In the genomic region with DNA sequence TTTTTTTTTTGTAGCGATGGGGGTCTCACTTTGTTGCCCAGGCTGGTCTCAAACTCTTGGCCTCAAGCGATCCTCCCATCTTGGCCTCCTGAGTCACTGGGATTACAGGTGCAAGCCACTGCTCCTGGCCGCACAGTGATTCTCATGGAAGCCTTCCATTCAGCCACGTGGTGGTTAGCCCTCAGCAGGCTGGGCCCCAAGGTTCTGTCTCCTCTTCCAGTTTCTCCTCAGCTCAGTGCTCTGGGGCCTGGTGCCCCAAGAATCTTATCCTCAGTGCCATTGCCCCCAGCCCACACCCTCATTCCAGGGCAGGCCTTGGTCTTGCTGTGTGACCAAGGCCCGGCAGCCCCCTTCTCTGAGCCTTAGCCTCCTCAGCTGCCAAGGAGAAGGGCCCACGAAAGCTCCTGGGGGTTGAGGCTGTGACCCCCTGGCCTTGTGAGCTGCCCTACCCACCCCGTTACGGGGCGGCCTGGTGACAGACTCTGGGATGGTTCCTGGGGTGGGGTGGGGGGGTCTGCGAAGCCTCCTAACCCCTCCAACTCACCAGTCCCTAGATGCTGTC, we compare ENCODE assay signal across 20 cellular contexts. TPM values are rescaled to one million over a fixed set of nuclear protein-coding genes. Genes with fewer than 3 reads are reported as not detected.
DNase-seq lines count a peak whose midpoint lies in the region; FAIRE-seq and TF ChIP-seq lines count a peak whose summit lies in the region.
"Had no signal": no experiment of that assay in that cellular context is flagged by ENCODE, and none has a peak within 500 bp of the region (broad histone marks: within the 10 kb centered on the region; RNA-seq: fewer than 3 reads in every experiment).

No MANE protein-coding gene starts in this region.

- 0 out of 2 replicates have a peak overlapping the region, but pooled peaks have one; percentile 60 for H2BK5ac ChIP-seq in H1 (ENCODE audit: low read depth, low read length)

- H3K79me2 ChIP-seq in Karpas-422 (ENCODE audit: low read length) (peaks cover 59% of the 10 kb centered on the region), H1 (ENCODE audit: control insufficient read depth in 1 of 2, insufficient read depth in 2 of 2, low read length in 2 of 2) (peaks cover 0 to 33% of the 10 kb centered on the region in 2 experiments; a peak in 2 of 4 replicates)

- H3K4me2 ChIP-seq in Karpas-422 (ENCODE audit: low read depth, low read length, poor library complexity, severe bottlenecking) (peak overlapping the region; percentile 57), H1 (ENCODE audit: insufficient read depth in 1 of 2, low read depth in 2 of 2, low read length in 2 of 2) (no peak overlapping the region)

- H2BK20ac ChIP-seq in H1 (ENCODE audit: low read length): no peak overlapping the region

- no peak overlapping the region for H3K23ac ChIP-seq in H1 (ENCODE audit: insufficient read length)

- H3K14ac ChIP-seq in H1 (ENCODE audit: insufficient read length): no peak overlapping the region

- in situ Hi-C loops in GM13976 (cut with MboI; ENCODE audit: low sequenced_read_pairs, unreplicated experiment): no loop called here

- H2AFZ ChIP-seq in Karpas-422 (ENCODE audit: low read length) (no peak overlapping the region), H1 (ENCODE audit: low read length) (no peak overlapping the region)

- TF ChIP-seq POLR2A in H1 (IDR thresholded peaks at IDR 0.05; ENCODE audit: control extremely low read depth in 1 of 2, low read depth in 2 of 2, low read length in 2 of 2) (no peak), sigmoid colon (IDR thresholded peaks at IDR 0.05) (no peak)

- peak; percentile 22 for DNase-seq in activated CD4-positive, CD25-positive, alpha-beta regulatory T cell treated with anti-CD3 and anti-CD28 coated beads, Interleukin-2, amount 50 U/mL, for 72 hours
- no peak for DNase-seq in activated CD4-positive, CD25-positive, alpha-beta regulatory T cell (lab: John Stamatoyannopoulos, UW)
- DNase-seq in Karpas-422 (no peak), H1 (ENCODE audit: low read depth in 1 of 2, low spot score in 2 of 2) (no peak), sigmoid colon (peak; percentile 54), NCI-H774 (lab: John Stamatoyannopoulos, UW) (no peak), GM13976 (ENCODE audit: low spot score) (no peak)
- DNase-seq in activated naive CD4-positive, alpha-beta T cell treated with anti-CD3 and anti-CD28 coated beads, Interleukin-2, amount 50 U/mL, for 16 hours: no peak
- DNase-seq: GDM1; MV-4-11; NCI-H1417 treated with DMSO at 0.1 percent for 48 hours; NCI-H1930; NCI-H69; NK-92 treated with Interleukin-12 subunit alpha and Interleukin-12 subunit beta, amount 100 ng/mL, for 24 hours had no signal

- 89% methylated on average over 9 of the region's 10 CpGs; no CpG with 5 or more reads in 1 of the 2 experiments for WGBS in H1 (ENCODE audit: extremely low coverage in 1 of 2, insufficient coverage in 1 of 2, insufficient read length in 1 of 2, insufficient replicate concordance in 2 of 2, low coverage in 1 of 2, low lambda C conversion rate in 2 of 2, missing lambda C conversion rate in 1 of 2), 2 experiments
- 89 to 91% methylated on average over 10 of the region's 10 CpGs for WGBS in sigmoid colon, 2 donors

- H2BK15ac ChIP-seq in H1 (ENCODE audit: low read length): no peak overlapping the region

- intact Hi-C loops in sigmoid colon (cut with DNase I): no loop called here

- CTCF ChIA-PET in H1 (lab: Charles Lee; ENCODE audit: partially characterized antibody): interaction anchor here (0.6 to 2.5 kb wide), 4 partner anchors 9 to 1902 kb away, joined by 3 to 8 read pairs (median 4); no protein-coding TSS in a partner anchor

- no peak overlapping the region; the same call in 1 of the 2 replicates for H3K18ac ChIP-seq in H1 (ENCODE audit: extremely low read depth, low read length)

- no peak overlapping the region for H4K91ac ChIP-seq in H1 (replicated peaks; ENCODE audit: insufficient read length, low read length)

- peak overlapping the region; percentile 36; the same call in 1 of the 2 replicates for H4K8ac ChIP-seq in H1 (ENCODE audit: extremely low read depth, insufficient read depth, low read length)

- no peak overlapping the region for H2BK120ac ChIP-seq in H1 (replicated peaks; ENCODE audit: low read depth, low read length)

- no peaks in the 10 kb centered on the region for H3K23me2 ChIP-seq in H1 (ENCODE audit: low read depth, low read length)

- H3K4me1 ChIP-seq in Karpas-422 (ENCODE audit: low read length): peaks cover 94% of the 10 kb centered on the region
- peaks cover 0 to 6% (median 0%) of the 10 kb centered on the region in 4 experiments; a peak in 2 of 7 replicates for H3K4me1 ChIP-seq in H1 (replicated peaks in 1 of 4; ENCODE audit: control insufficient read depth in 3 of 4, insufficient read depth in 4 of 4, low read length in 3 of 4)
- peaks cover 0 to 49% (median 38%) of the 10 kb centered on the region in 4 donors for H3K4me1 ChIP-seq in sigmoid colon

- no peak overlapping the region for H2BK12ac ChIP-seq in H1 (ENCODE audit: low read depth, low read length)

- TF ChIP-seq CTCF in H1 (IDR thresholded peaks at IDR 0.05; ENCODE audit: control extremely low read depth in 1 of 3, insufficient read depth in 1 of 3, low read depth in 1 of 3, low read length in 3 of 3): no peak
- TF ChIP-seq CTCF in sigmoid colon (IDR thresholded peaks at IDR 0.05): no peak
- TF ChIP-seq CTCF in GM13976 (IDR thresholded peaks at IDR 0.05; ENCODE audit: borderline replicate concordance, control extremely low read depth, extremely low read depth, insufficient read depth, missing control alignments): no peak

- H3K9me3 ChIP-seq in Karpas-422 (ENCODE audit: low read length): no peaks in the 10 kb centered on the region
- no peaks in the 10 kb centered on the region for H3K9me3 ChIP-seq in H1 (ENCODE audit: insufficient read depth in 2 of 2, low read depth in 1 of 2, low read length in 1 of 2)
- no peaks in the 10 kb centered on the region for H3K9me3 ChIP-seq in sigmoid colon

- no peak overlapping the region for H3K4ac ChIP-seq in H1 (replicated peaks; ENCODE audit: insufficient read length, low read depth, low read length)

- TF ChIP-seq EP300 in H1 (IDR thresholded peaks at IDR 0.05; ENCODE audit: borderline replicate concordance in 1 of 2, low read depth in 2 of 2, low read length in 2 of 2): no peak
- TF ChIP-seq EP300 in sigmoid colon (IDR thresholded peaks at IDR 0.05): no peak

- H3K36me3 ChIP-seq in Karpas-422 (ENCODE audit: insufficient read depth, low read length): peaks cover 14% of the 10 kb centered on the region
- peaks cover 0 to 15% (median 5%) of the 10 kb centered on the region in 4 experiments; a peak in 5 of 8 replicates for H3K36me3 ChIP-seq in H1 (ENCODE audit: control insufficient read depth in 2 of 4, insufficient read depth in 4 of 4, low read length in 3 of 4)
- H3K36me3 ChIP-seq in sigmoid colon: peaks cover 0 to 27% (median 9%) of the 10 kb centered on the region in 4 donors

- FAIRE-seq in H1 (lab: Jason Lieb, UNC): no peak
- FAIRE-seq: GM12878, GM18507, H54, HTR-8/SVneo had no signal

- POLR2A ChIA-PET in H1 (lab: Charles Lee; ENCODE audit: partially characterized antibody): interaction anchor here (0.9 to 2.2 kb wide), 3 partner anchors 13 to 30 kb away, joined by 3 to 6 read pairs (median 5); no protein-coding TSS in a partner anchor

- no peak for TF ChIP-seq RAD21 in H1 (IDR thresholded peaks at IDR 0.05 in 1 of 2, conservative IDR thresholded peaks at IDR 0.05 in 1 of 2; ENCODE audit: low read depth in 2 of 2, low read length in 2 of 2)

- H3K9ac ChIP-seq in Karpas-422 (ENCODE audit: low read length) (0 out of 2 replicates have a peak overlapping the region, but pooled peaks have one; percentile 22), H1 (replicated peaks in 1 of 4; ENCODE audit: extremely low read depth in 1 of 4, low read depth in 3 of 4, low read length in 3 of 4) (no peak overlapping the region)

- H3K27ac ChIP-seq in Karpas-422 (ENCODE audit: low read length): peak overlapping the region; percentile 92
- no peak overlapping the region for H3K27ac ChIP-seq in H1 (ENCODE audit: low read depth, low read length)
- peak overlapping the region in 2 of 4 donors; percentile 10 to 43 for H3K27ac ChIP-seq in sigmoid colon
- H3K27ac ChIP-seq: 22Rv1, HL-60 had no signal

- H2AK5ac ChIP-seq in H1 (ENCODE audit: low read depth, low read length): no peak overlapping the region

- peaks cover 16% of the 10 kb centered on the region; the same call in 1 of the 2 replicates for H4K20me1 ChIP-seq in Karpas-422 (ENCODE audit: insufficient read depth, low read depth, low read length)
- H4K20me1 ChIP-seq in H1 (replicated peaks in 1 of 2; ENCODE audit: control insufficient read depth in 1 of 2, insufficient read depth in 2 of 2, low read length in 2 of 2): peaks cover 0 to 10% of the 10 kb centered on the region in 2 experiments

- H3K56ac ChIP-seq in H1 (replicated peaks; ENCODE audit: insufficient read length, low read depth, low read length): no peak overlapping the region

- H3K4me3 ChIP-seq in Karpas-422 (ENCODE audit: low read length): no peak overlapping the region; the same call in 1 of the 2 replicates
- H3K4me3 ChIP-seq in H1 (ENCODE audit: extremely low read depth in 1 of 4, insufficient read depth in 2 of 4, low read depth in 3 of 4, low read length in 4 of 4): no peak overlapping the region
- H3K4me3 ChIP-seq in sigmoid colon: no peak overlapping the region
- H3K4me3 ChIP-seq: GM12878 had no signal

- no peak overlapping the region for H4K5ac ChIP-seq in H1 (ENCODE audit: insufficient read length, low read depth, low read length)

- no peaks in the 10 kb centered on the region for H3K9me2 ChIP-seq in Karpas-422 (replicated peaks; ENCODE audit: insufficient read depth, low read length)

- H3K27me3 ChIP-seq in Karpas-422 (ENCODE audit: low read length): no peaks in the 10 kb centered on the region
- no peaks in the 10 kb centered on the region for H3K27me3 ChIP-seq in H1 (replicated peaks in 1 of 4; ENCODE audit: control insufficient read depth in 3 of 4, extremely low read depth in 1 of 4, insufficient read depth in 3 of 4, low read length in 3 of 4)
- no peaks in the 10 kb centered on the region for H3K27me3 ChIP-seq in sigmoid colon

- H3K79me1 ChIP-seq in H1 (ENCODE audit: low read depth, low read length): peaks cover 22% of the 10 kb centered on the region

TF ChIP-seq in H1, 55 proteins besides CTCF, POLR2A, EP300 and RAD21 (continues in another document):
- no peak for TF ChIP-seq CHD2 (IDR thresholded peaks at IDR 0.05; ENCODE audit: low read length)

RNA-seq across cellular contexts. Expression of a gene that starts 16.4 kb away (rescaled TPM):
- total RNA-seq in Karpas-422 (2014; rRNA removed; shearing (Covaris generic); ENCODE audit: low replicate concordance): 39.9 and 41.5 TPM in 2 replicates
- total RNA-seq in H1 (2021; fragmentation: NEBNext Ultra II Directional; extraction: Animal tissue kit (Norgen Biotek cat#: 25700)): 28.8 and 29.8 TPM in 2 replicates
- 27.6 and 35.4 TPM in 2 replicates for polyA plus RNA-seq in H1 (2011; rRNA removed)
- polyA plus RNA-seq in H1 (2011; cell fraction: cytosol; rRNA removed): 25.1 TPM
- polyA plus RNA-seq in H1 (2011; cell fraction: nucleus; rRNA removed): 100 TPM
- 19.4 to 31.2 TPM (median 26.5 TPM) in 4 replicates for polyA plus RNA-seq in H1 (2012, experiment 1 of 2)
- polyA plus RNA-seq in H1 (2012, experiment 2 of 2): 20.4 TPM
- polyA plus RNA-seq in H1 (2013, experiment 1 of 2): 17.9 TPM
- 15.1 TPM for polyA plus RNA-seq in H1 (2013, experiment 2 of 2)
- 28.2 and 38.4 TPM in 2 replicates for polyA minus RNA-seq in H1 (2011; rRNA and poly(A)+ RNA removed)
- polyA minus RNA-seq in H1 (2011; cell fraction: cytosol; rRNA and poly(A)+ RNA removed): 28.6 TPM
- 41.9 TPM for polyA minus RNA-seq in H1 (2011; cell fraction: nucleus; rRNA and poly(A)+ RNA removed)
- 10 to 100 TPM; 28.1 to 52.3 (median 40.0) TPM for total RNA-seq in sigmoid colon
- polyA plus RNA-seq in sigmoid colon: 10 to 100 TPM; 64.3 to 91.8 (median 79.1) TPM

Comparison
In these comparisons a context has a peak if more than half of its experiments do, and no peak if none do; other contexts are left out.
1. DNase-seq: peak in activated CD4-positive, CD25-positive, alpha-beta regulatory T cell treated with anti-CD3 and anti-CD28 coated beads, Interleukin-2, amount 50 U/mL, for 72 hours (single experiment) and sigmoid colon (single experiment); none in activated CD4-positive, CD25-positive, alpha-beta regulatory T cell (0 of 4), Karpas-422 (single experiment), H1 (0 of 2), NCI-H774 (single experiment), activated naive CD4-positive, alpha-beta T cell treated with anti-CD3 and anti-CD28 coated beads, Interleukin-2, amount 50 U/mL, for 16 hours (single experiment) and GM13976 (single experiment).